Comparison of ENCODE assay signal across 8 cellular contexts in the genomic region with DNA sequence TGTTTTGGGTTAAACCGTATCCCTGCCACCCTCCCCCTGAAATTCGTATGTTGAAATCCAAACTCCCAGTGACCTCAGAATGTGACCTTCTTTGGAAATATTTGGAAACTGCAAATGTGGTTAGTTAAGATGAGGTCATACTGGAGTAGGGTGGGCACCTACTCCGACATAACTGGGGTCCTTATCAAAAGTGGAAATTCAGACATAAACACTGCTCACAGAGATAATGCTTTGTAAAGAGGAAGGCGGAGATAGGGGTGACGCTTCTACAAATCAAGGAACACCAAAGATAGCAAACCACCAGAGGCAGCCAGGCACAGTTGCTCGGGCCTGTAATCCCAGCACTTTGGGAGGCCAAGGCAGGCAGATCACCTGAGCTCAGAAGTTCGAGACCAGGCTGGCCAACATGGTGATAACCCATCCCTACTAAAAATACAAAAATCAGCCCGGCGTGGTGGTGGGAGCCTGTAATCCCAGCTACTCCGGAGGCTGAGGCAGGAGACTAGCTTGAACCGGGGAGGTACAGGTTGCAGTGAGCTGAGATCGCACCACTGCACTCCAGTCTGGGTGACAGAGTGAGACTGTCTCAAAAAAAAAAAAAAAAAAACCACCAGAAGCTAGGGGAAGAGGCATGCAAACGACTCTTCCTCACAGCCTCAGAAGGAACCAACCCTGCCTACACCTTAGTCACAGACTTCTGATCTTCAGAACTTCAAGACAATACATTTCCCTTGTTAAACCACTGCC. TPM values are rescaled to one million over a fixed set of nuclear protein-coding genes. Genes with fewer than 3 reads are reported as not detected.
DNase-seq lines count a peak whose midpoint lies in the region; ATAC-seq, FAIRE-seq and TF ChIP-seq lines count a peak whose summit lies in the region.

No MANE protein-coding gene starts in this region.

- ATAC-seq in HG02571 (IDR thresholded peaks at IDR 0.05; ENCODE audit: unreplicated experiment): peak; percentile 77
- no peak for ATAC-seq in GM18870 (IDR thresholded peaks at IDR 0.05; ENCODE audit: unreplicated experiment)

- H3K4me3 ChIP-seq in choroid plexus epithelial cell (ENCODE audit: low read depth, low read length): no peak overlapping the region

- no peak for TF ChIP-seq CTCF in choroid plexus epithelial cell (conservative IDR thresholded peaks at IDR 0.05; ENCODE audit: low read depth, low read length)

- TF ChIP-seq POLR2A in GM12891 (IDR thresholded peaks at IDR 0.05; ENCODE audit: low read depth, low read length): no peak

- DNase-seq in GM12891 (ENCODE audit: insufficient read length, low spot score) (no peak), SKM-1 (lab: John Stamatoyannopoulos, UW; ENCODE audit: unreplicated experiment) (peak; percentile 49), choroid plexus epithelial cell (ENCODE audit: low read depth) (peak; percentile 78), NCI-H748 treated with DMSO at 0.1 percent for 48 hours (lab: John Stamatoyannopoulos, UW) (no peak), NCI-H1436 (lab: John Stamatoyannopoulos, UW) (no peak), D341Med (ENCODE audit: low spot score) (no peak)

- FAIRE-seq in GM12891 (lab: Jason Lieb, UNC): peak; percentile 72

TF ChIP-seq in GM12891, 5 proteins besides CTCF, POLR2A, EP300 and RAD21:
- no peak for TF ChIP-seq PAX5 (IDR thresholded peaks at IDR 0.05; ENCODE audit: insufficient read depth, low read length, severe bottlenecking)
- no peak for TF ChIP-seq TAF1 (IDR thresholded peaks at IDR 0.05; ENCODE audit: low read depth, low read length)
- no peak for TF ChIP-seq POU2F2 (IDR thresholded peaks at IDR 0.05; ENCODE audit: low read depth, low read length)
- TF ChIP-seq POLR2AphosphoS5 (IDR thresholded peaks at IDR 0.05; ENCODE audit: low read depth, low read length): no peak
- no peak for TF ChIP-seq SPI1 (IDR thresholded peaks at IDR 0.05; ENCODE audit: low read depth, low read length)

RNA-seq across cellular contexts. Expression of gene CHD2, which starts 51.1 kb away (rescaled TPM):
- 45.4 TPM for polyA plus RNA-seq in GM12891 (2012; ENCODE audit: low read depth, missing spikeins)

Comparison
In these comparisons a context has a peak if more than half of its experiments do, and no peak if none do; other contexts are left out.
1. DNase-seq: peak in SKM-1 (single experiment) and choroid plexus epithelial cell (single experiment); none in GM12891 (single experiment), NCI-H748 treated with DMSO at 0.1 percent for 48 hours (single experiment), NCI-H1436 (single experiment) and D341Med (single experiment).